ENCODE assay signal across 1 cellular context in genomic region chr6:39908838-39909583, GRCh38.
TF ChIP-seq lines count a peak whose summit lies in the region.

No MANE protein-coding gene starts in this region.

TF ChIP-seq in H1, 55 proteins besides CTCF, POLR2A, EP300 and RAD21 (continued from another document):
- TF ChIP-seq CHD7 (IDR thresholded peaks at IDR 0.05; ENCODE audit: insufficient replicate concordance, low read length) = no peak
- no peak for TF ChIP-seq NRF1 (IDR thresholded peaks at IDR 0.05; ENCODE audit: low read depth, low read length)
- no peak for TF ChIP-seq SP4 (IDR thresholded peaks at IDR 0.05; ENCODE audit: low read length)
- no peak for TF ChIP-seq RBBP5 (IDR thresholded peaks at IDR 0.05; ENCODE audit: borderline replicate concordance, low read depth, low read length)
- no peak for TF ChIP-seq EGR1 (IDR thresholded peaks at IDR 0.05; ENCODE audit: borderline replicate concordance, low read depth, low read length)
